ENCODE assay signal across 13 cellular contexts in genomic region chr14:90301122-90301521, GRCh38. TPM values are rescaled to one million over a fixed set of nuclear protein-coding genes. Genes with fewer than 3 reads are reported as not detected.
DNase-seq lines count a peak whose midpoint lies in the region; ATAC-seq and TF ChIP-seq lines count a peak whose summit lies in the region.
"Had no signal": no experiment of that assay in that cellular context is flagged by ENCODE, and none has a peak within 500 bp of the region (broad histone marks: within the 10 kb centered on the region; RNA-seq: fewer than 3 reads in every experiment).

No MANE protein-coding gene starts in this region.

- no peak for TF ChIP-seq CTCF in GM13976 (IDR thresholded peaks at IDR 0.05; ENCODE audit: borderline replicate concordance, control extremely low read depth, extremely low read depth, insufficient read depth, missing control alignments)

- H3K36me3 Mint-ChIP-seq in activated naive CD4-positive, alpha-beta T cell treated with anti-CD3 and anti-CD28 coated beads, Interleukin-2, amount 50 U/mL, for 24 hours, result peaks cover 10% of the 10 kb centered on the region
- H3K36me3 Mint-ChIP-seq in activated T-helper 17 cell treated with anti-CD3 and anti-CD28 coated beads, Interleukin-2, amount 50 U/mL, for 72 hours (ENCODE audit: low read depth), result peaks cover 98% of the 10 kb centered on the region

- H3K27me3 ChIP-seq in layer of hippocampus (ENCODE audit: control insufficient read depth, insufficient read depth, low read length), result no peaks in the 10 kb centered on the region

- in situ Hi-C loops in GM13976 (cut with MboI; ENCODE audit: low sequenced_read_pairs, unreplicated experiment), result no loop called here

- no peak overlapping the region for H3K4me3 Mint-ChIP-seq in activated naive CD4-positive, alpha-beta T cell treated with anti-CD3 and anti-CD28 coated beads, Interleukin-2, amount 50 U/mL, for 24 hours
- no peak overlapping the region for H3K4me3 Mint-ChIP-seq in activated T-helper 17 cell treated with anti-CD3 and anti-CD28 coated beads, Interleukin-2, amount 50 U/mL, for 72 hours
- H3K4me3 Mint-ChIP-seq: nephron had no signal

- peak overlapping the region; percentile 30 for H3K27ac Mint-ChIP-seq in activated naive CD4-positive, alpha-beta T cell treated with anti-CD3 and anti-CD28 coated beads, Interleukin-2, amount 50 U/mL, for 24 hours
- H3K27ac Mint-ChIP-seq in activated T-helper 17 cell treated with anti-CD3 and anti-CD28 coated beads, Interleukin-2, amount 50 U/mL, for 72 hours, result peak overlapping the region; percentile 26

- no peaks in the 10 kb centered on the region for H3K9me3 Mint-ChIP-seq in activated naive CD4-positive, alpha-beta T cell treated with anti-CD3 and anti-CD28 coated beads, Interleukin-2, amount 50 U/mL, for 24 hours
- no peaks in the 10 kb centered on the region for H3K9me3 Mint-ChIP-seq in activated T-helper 17 cell treated with anti-CD3 and anti-CD28 coated beads, Interleukin-2, amount 50 U/mL, for 72 hours
- H3K9me3 Mint-ChIP-seq: nephron had no signal

- no peaks in the 10 kb centered on the region for H3K27me3 Mint-ChIP-seq in activated naive CD4-positive, alpha-beta T cell treated with anti-CD3 and anti-CD28 coated beads, Interleukin-2, amount 50 U/mL, for 24 hours
- no peaks in the 10 kb centered on the region for H3K27me3 Mint-ChIP-seq in activated T-helper 17 cell treated with anti-CD3 and anti-CD28 coated beads, Interleukin-2, amount 50 U/mL, for 72 hours

- no peak for DNase-seq in activated naive CD4-positive, alpha-beta T cell treated with Interleukin-2 at 50 U/mL for 16 hours
- DNase-seq in GM13976 (ENCODE audit: low spot score), result no peak
- no peak for DNase-seq in SW480 (ENCODE audit: low spot score)
- no peak for DNase-seq in NCI-H345 treated with DMSO at 0.1 percent for 48 hours (lab: John Stamatoyannopoulos, UW; ENCODE audit: unreplicated experiment)
- DNase-seq: activated CD4-positive, CD25-positive, alpha-beta regulatory T cell; DND-41; NCI-H1436 treated with DMSO at 0.1 percent for 48 hours; stimulated activated CD4-positive, alpha-beta T cell treated with anti-CD3 and anti-CD28 coated beads, Interleukin-15, amount 100 ng/mL, for 24 hours had no signal

- H3K27ac ChIP-seq in layer of hippocampus (ENCODE audit: low read depth, low read length) (peak overlapping the region; percentile 75), temporal lobe (ENCODE audit: low read depth, low read length) (peak overlapping the region; percentile 92)

- ATAC-seq in activated T-helper 17 cell treated with anti-CD3 and anti-CD28 coated beads, Interleukin-2, amount 50 U/mL, for 72 hours (replicated peaks), result no peak

- H3K4me1 Mint-ChIP-seq in activated naive CD4-positive, alpha-beta T cell treated with anti-CD3 and anti-CD28 coated beads, Interleukin-2, amount 50 U/mL, for 24 hours, result peaks cover 23% of the 10 kb centered on the region
- H3K4me1 Mint-ChIP-seq in activated T-helper 17 cell treated with anti-CD3 and anti-CD28 coated beads, Interleukin-2, amount 50 U/mL, for 72 hours, result peaks cover 8% of the 10 kb centered on the region

RNA-seq across cellular contexts. Expression of gene NRDE2, which starts 30.6 kb away (rescaled TPM):
- total RNA-seq in activated T-helper 17 cell treated with anti-CD3 and anti-CD28 coated beads, Interleukin-2, amount 50 U/mL, for 72 hours, result 10 to 100 TPM; 26.4 to 37.3 TPM
- 14.0 TPM for total RNA-seq in temporal lobe

RNA-seq across cellular contexts. Expression of gene PSMC1, which starts 44.8 kb away (rescaled TPM):
- total RNA-seq in activated T-helper 17 cell treated with anti-CD3 and anti-CD28 coated beads, Interleukin-2, amount 50 U/mL, for 72 hours, result 100 to 1,000 TPM; 129 to 139 TPM
- 55.6 TPM for total RNA-seq in temporal lobe
